ENCODE assay signal across 12 cellular contexts in the genomic region with DNA sequence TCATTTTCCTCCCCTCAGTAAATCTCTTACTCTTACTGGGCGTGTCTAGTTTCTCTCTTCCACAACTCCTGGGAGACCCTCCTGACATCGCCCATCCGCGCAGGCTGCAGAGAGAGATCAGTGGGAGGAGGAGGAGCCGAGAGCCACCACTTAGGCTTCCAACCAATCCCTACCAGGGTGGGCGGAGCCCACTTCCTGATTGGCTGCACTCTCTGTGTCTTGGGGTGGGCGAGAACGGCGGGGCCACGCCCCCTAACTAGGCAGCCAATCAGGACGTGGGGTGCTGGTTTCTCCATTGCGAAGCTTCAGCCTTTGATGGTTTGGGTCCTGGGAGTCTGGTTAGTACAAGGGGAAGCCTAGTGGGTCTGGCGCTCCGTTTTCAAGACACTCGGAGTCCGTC. TPM values are rescaled to one million over a fixed set of nuclear protein-coding genes. Genes with fewer than 3 reads are reported as not detected.
DNase-seq lines count a peak whose midpoint lies in the region; ATAC-seq, FAIRE-seq and TF ChIP-seq lines count a peak whose summit lies in the region.
"Had no signal": no experiment of that assay in that cellular context is flagged by ENCODE, and none has a peak within 500 bp of the region (broad histone marks: within the 10 kb centered on the region; RNA-seq: fewer than 3 reads in every experiment).

A gene (plus strand): TSS at position 330 of the 400 bp plus-strand sequence. CDS start 87 bp downstream, outside the sequence.

- no peak for TF ChIP-seq CTCF in A549 (IDR thresholded peaks at IDR 0.05)
- TF ChIP-seq CTCF in RWPE1 (conservative IDR thresholded peaks at IDR 0.05; ENCODE audit: low read depth), result no peak
- TF ChIP-seq CTCF in mesothelial cell of epicardium (IDR thresholded peaks at IDR 0.05; ENCODE audit: unreplicated experiment), result no peak

- DNase-seq in A549 (ENCODE audit: low read depth in 1 of 2, low spot score in 1 of 2), result peak; percentile 37 to 60
- peak; percentile 52 for DNase-seq in D341Med (ENCODE audit: low spot score)
- peak; percentile 38 for DNase-seq in RWPE1 (ENCODE audit: low spot score)
- DNase-seq in iPS DF 19.7 (ENCODE audit: low read depth, low spot score), result peak; percentile 38
- DNase-seq in AG08395 (ENCODE audit: low spot score), result no peak
- no peak for DNase-seq in mesothelial cell of epicardium (ENCODE audit: low spot score in 2 of 2, unreplicated experiment in 2 of 2)
- no peak for DNase-seq in NOMO-1 (lab: John Stamatoyannopoulos, UW; ENCODE audit: unreplicated experiment in 2 of 2)
- DNase-seq: NCI-H2081, SIG-M5 had no signal

- H3K4me3 ChIP-seq in A549, result no peak within 1 kb of the TSS

- no peaks in the 10 kb centered on the region for H3K36me3 Mint-ChIP-seq in mesothelial cell of epicardium
- H3K36me3 Mint-ChIP-seq: brain had no signal

- no peaks in the 10 kb centered on the region for H3K9me3 Mint-ChIP-seq in mesothelial cell of epicardium
- H3K9me3 Mint-ChIP-seq: brain had no signal

- H3K27ac Mint-ChIP-seq in mesothelial cell of epicardium, result no peak within 1 kb of the TSS
- H3K27ac Mint-ChIP-seq: brain had no signal

- peaks cover 42% of the 10 kb centered on the region for H3K27me3 Mint-ChIP-seq in mesothelial cell of epicardium (ENCODE audit: low read depth)

- no peak for FAIRE-seq in A549 (lab: Jason Lieb, UNC)

- 55% methylated on average over 16 of the region's 16 CpGs for WGBS in A549 (ENCODE audit: missing lambda C conversion rate)

- no peak within 1 kb of the TSS for H3K4me2 ChIP-seq in A549

- H3K9me3 ChIP-seq in A549, result peaks cover 18% of the 10 kb centered on the region; the same call in 2 of the 3 replicates

- H3K4me3 Mint-ChIP-seq in mesothelial cell of epicardium, result no peak within 1 kb of the TSS
- H3K4me3 Mint-ChIP-seq: brain had no signal

- H3K4me1 ChIP-seq in A549, result no peaks in the 10 kb centered on the region

- H3K27ac ChIP-seq in A549, result no peak within 1 kb of the TSS
- H3K27ac ChIP-seq in RWPE1, result no peak within 1 kb of the TSS
- H3K27ac ChIP-seq: epithelial cell of prostate had no signal

- no peaks in the 10 kb centered on the region for H3K4me1 Mint-ChIP-seq in mesothelial cell of epicardium
- H3K4me1 Mint-ChIP-seq: brain had no signal

- CTCF ChIA-PET in A549 (lab: Yijun Ruan, JAX) (interaction anchor here (0.6 to 6.1 kb wide), 6 partner anchors 12 to 91 kb away, joined by 3 to 26 read pairs (median 8); no protein-coding TSS in a partner anchor), RWPE1 (lab: Yijun Ruan, JAX) (no interaction called here)

- TF ChIP-seq RAD21 in A549 (conservative IDR thresholded peaks at IDR 0.05 in 1 of 2, IDR thresholded peaks at IDR 0.05 in 1 of 2), result no peak

- no peak for TF ChIP-seq POLR2A in A549 (IDR thresholded peaks at IDR 0.05; ENCODE audit: low read length)

- ATAC-seq in A549, result peak in 1 of 2 experiments; percentile 76; a peak in 3 of 6 replicates

- TF ChIP-seq EP300 in A549 (IDR thresholded peaks at IDR 0.05), result no peak

- POLR2A ChIA-PET in A549 (lab: Yijun Ruan, JAX) (no interaction called here), RWPE1 (lab: Yijun Ruan, JAX; ENCODE audit: low non-redundant PET) (no interaction called here)

TF ChIP-seq in A549, 52 proteins besides CTCF, POLR2A, EP300 and RAD21:
- TF ChIP-seq CHD2 (IDR thresholded peaks at IDR 0.05; ENCODE audit: low read length, partially characterized antibody) (no peak), HOXB5 (CRISPR knock-in tag; IDR thresholded peaks at IDR 0.05) (no peak), NPAS2 (CRISPR knock-in tag; IDR thresholded peaks at IDR 0.05; ENCODE audit: borderline replicate concordance) (no peak), RCOR1 (IDR thresholded peaks at IDR 0.05; ENCODE audit: low read depth, low read length) (no peak), POLR2AphosphoS2 (conservative IDR thresholded peaks at IDR 0.05; ENCODE audit: low read length) (no peak), NFE2L2 (conservative IDR thresholded peaks at IDR 0.05; ENCODE audit: low read length) (no peak), ZNF302 (CRISPR knock-in tag; IDR thresholded peaks at IDR 0.05) (no peak), TFCP2L1 (CRISPR knock-in tag; IDR thresholded peaks at IDR 0.05) (no peak)
- TF ChIP-seq, protein P1, sequence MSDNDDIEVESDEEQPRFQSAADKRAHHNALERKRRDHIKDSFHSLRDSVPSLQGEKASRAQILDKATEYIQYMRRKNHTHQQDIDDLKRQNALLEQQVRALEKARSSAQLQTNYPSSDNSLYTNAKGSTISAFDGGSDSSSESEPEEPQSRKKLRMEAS (IDR thresholded peaks at IDR 0.05), result no peak
- TF ChIP-seq, protein P2, sequence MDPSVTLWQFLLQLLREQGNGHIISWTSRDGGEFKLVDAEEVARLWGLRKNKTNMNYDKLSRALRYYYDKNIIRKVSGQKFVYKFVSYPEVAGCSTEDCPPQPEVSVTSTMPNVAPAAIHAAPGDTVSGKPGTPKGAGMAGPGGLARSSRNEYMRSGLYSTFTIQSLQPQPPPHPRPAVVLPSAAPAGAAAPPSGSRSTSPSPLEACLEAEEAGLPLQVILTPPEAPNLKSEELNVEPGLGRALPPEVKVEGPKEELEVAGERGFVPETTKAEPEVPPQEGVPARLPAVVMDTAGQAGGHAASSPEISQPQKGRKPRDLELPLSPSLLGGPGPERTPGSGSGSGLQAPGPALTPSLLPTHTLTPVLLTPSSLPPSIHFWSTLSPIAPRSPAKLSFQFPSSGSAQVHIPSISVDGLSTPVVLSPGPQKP (IDR thresholded peaks at IDR 0.05; ENCODE audit: low read depth, low read length), result no peak
- TF ChIP-seq, protein P3, sequence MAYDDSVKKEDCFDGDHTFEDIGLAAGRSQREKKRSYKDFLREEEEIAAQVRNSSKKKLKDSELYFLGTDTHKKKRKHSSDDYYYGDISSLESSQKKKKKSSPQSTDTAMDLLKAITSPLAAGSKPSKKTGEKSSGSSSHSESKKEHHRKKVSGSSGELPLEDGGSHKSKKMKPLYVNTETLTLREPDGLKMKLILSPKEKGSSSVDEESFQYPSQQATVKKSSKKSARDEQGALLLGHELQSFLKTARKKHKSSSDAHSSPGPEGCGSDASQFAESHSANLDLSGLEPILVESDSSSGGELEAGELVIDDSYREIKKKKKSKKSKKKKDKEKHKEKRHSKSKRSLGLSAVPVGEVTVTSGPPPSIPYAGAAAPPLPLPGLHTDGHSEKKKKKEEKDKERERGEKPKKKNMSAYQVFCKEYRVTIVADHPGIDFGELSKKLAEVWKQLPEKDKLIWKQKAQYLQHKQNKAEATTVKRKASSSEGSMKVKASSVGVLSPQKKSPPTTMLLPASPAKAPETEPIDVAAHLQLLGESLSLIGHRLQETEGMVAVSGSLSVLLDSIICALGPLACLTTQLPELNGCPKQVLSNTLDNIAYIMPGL (CRISPR knock-in tag; IDR thresholded peaks at IDR 0.05; ENCODE audit: borderline replicate concordance), result no peak
TF ChIP-seq in A549: peak in this region for 0.

RNA-seq across cellular contexts. Expression of the gene that starts here (rescaled TPM):
- polyA plus RNA-seq in A549 (2011; rRNA removed) (not detected in 2 replicates), A549 (2017; fragmentation: RNase III; extraction: RNeasy Plus Mini Kit Qiagen cat#74134 plus additional on column Dnase treatment) (not detected in 3 replicates)
- not detected in 2 replicates for polyA plus RNA-seq in A549 (2012; cell fraction: cytosol; rRNA removed)
- not detected in 2 replicates for polyA plus RNA-seq in A549 (2012; cell fraction: nucleus; rRNA removed)
- not detected in 2 replicates for polyA minus RNA-seq in A549 (2011; rRNA and poly(A)+ RNA removed)
- not detected in 3 replicates for total RNA-seq in mesothelial cell of epicardium
- total RNA-seq: ureter had no signal

Comparison
In these comparisons a context has a peak if more than half of its experiments do, and no peak if none do; other contexts are left out.
1. Peak in DNase-seq in A549; RNA of the gene not detected or under 1 TPM.
2. DNase-seq: peak in D341Med (single experiment), RWPE1 (single experiment) and iPS DF 19.7 (single experiment); none in AG08395 (single experiment), mesothelial cell of epicardium (0 of 2) and NOMO-1 (0 of 2).